Comparison of ENCODE assay signal across 1 cellular context in the genomic region with DNA sequence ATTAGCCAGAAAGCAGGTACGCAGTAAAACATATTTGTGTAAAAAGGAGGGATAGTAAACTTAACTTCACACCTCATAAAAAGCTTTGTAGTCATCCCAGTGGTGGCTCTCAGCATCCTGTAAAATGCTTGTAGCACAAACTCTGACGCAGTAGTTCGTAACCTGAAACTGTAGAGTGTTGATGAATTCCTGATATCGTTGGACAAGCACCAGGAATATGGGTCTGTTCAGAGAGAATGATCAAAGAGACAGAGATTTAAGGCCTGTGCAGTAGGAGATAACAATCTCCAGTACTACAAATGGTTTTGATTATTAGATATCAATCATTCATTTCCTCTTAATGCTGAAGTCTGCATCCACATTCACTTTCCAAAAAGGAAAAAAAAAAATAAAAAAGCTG.
TF ChIP-seq lines count a peak whose summit lies in the region.

No MANE protein-coding gene starts in this region.

TF ChIP-seq in HEK293, 187 proteins besides CTCF, POLR2A, EP300 and RAD21 (continued from another document):
- TF ChIP-seq, protein P1, sequence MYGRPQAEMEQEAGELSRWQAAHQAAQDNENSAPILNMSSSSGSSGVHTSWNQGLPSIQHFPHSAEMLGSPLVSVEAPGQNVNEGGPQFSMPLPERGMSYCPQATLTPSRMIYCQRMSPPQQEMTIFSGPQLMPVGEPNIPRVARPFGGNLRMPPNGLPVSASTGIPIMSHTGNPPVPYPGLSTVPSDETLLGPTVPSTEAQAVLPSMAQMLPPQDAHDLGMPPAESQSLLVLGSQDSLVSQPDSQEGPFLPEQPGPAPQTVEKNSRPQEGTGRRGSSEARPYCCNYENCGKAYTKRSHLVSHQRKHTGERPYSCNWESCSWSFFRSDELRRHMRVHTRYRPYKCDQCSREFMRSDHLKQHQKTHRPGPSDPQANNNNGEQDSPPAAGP (tag by site-specific recombination; IDR thresholded peaks at IDR 0.05) = peak; percentile 98
- TF ChIP-seq ZBTB20 (tag by site-specific recombination; IDR thresholded peaks at IDR 0.05) (no peak), IKZF3 (tag by site-specific recombination; IDR thresholded peaks at IDR 0.05) (peak; percentile 99), ZNF776 (tag by site-specific recombination; IDR thresholded peaks at IDR 0.05; ENCODE audit: borderline replicate concordance) (no peak), ZNF341 (tag by site-specific recombination; IDR thresholded peaks at IDR 0.05; ENCODE audit: low read depth) (no peak), ZNF558 (tag by site-specific recombination; IDR thresholded peaks at IDR 0.05) (peak; percentile 53; the same call in 1 of the 2 replicates), ZNF654 (tag by site-specific recombination; IDR thresholded peaks at IDR 0.05; ENCODE audit: low read depth) (peak; percentile 6; the same call in 1 of the 2 replicates), ZNF571 (tag by site-specific recombination; IDR thresholded peaks at IDR 0.05) (no peak), ZNF624 (tag by site-specific recombination; IDR thresholded peaks at IDR 0.05) (no peak), ZNF19 (tag by site-specific recombination; IDR thresholded peaks at IDR 0.05; ENCODE audit: low read depth) (0 out of 2 replicates have a peak, but pooled peaks have one; percentile 39)
